Comparison of ENCODE assay signal across 29 cellular contexts in the genomic region with DNA sequence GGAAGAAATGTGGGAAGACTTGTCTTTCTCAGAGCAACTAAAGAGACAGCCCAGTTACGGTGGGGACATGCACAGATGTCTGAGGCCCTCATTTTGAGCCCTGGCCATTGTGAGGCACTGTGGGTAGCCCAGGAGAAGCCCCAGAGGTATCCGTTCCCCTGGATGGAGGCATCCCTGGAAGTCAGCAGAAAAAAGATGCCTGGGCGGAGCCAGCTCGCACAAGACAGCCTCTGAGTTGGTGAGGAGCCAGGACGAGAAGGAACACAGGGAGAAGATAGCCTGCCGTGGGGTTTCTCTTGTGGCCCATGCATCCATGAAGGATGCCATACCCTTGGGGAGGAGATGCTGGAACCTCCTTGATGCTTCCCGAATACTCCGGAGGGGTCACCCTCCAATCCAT. TPM values are rescaled to one million over a fixed set of nuclear protein-coding genes. Genes with fewer than 3 reads are reported as not detected.
DNase-seq lines count a peak whose midpoint lies in the region; ATAC-seq and TF ChIP-seq lines count a peak whose summit lies in the region.
"Had no signal": no experiment of that assay in that cellular context is flagged by ENCODE, and none has a peak within 500 bp of the region (broad histone marks: within the 10 kb centered on the region; RNA-seq: fewer than 3 reads in every experiment).

No MANE protein-coding gene starts in this region.

- no peak overlapping the region for H3K4me2 ChIP-seq in neural progenitor cell

- H3K27me3 ChIP-seq in esophagus muscularis mucosa (no peaks in the 10 kb centered on the region), neural progenitor cell (no peaks in the 10 kb centered on the region), stomach smooth muscle (ENCODE audit: control insufficient read depth in 1 of 2, insufficient read depth in 2 of 2, low read length in 2 of 2) (no peaks in the 10 kb centered on the region)
- H3K27me3 ChIP-seq: BE2C, esophagus squamous epithelium, Peyer's patch had no signal

- peaks cover 15 to 34% (median 29%) of the 10 kb centered on the region in 4 donors for H3K4me1 ChIP-seq in esophagus muscularis mucosa
- H3K4me1 ChIP-seq in neural progenitor cell, result peaks cover 11% of the 10 kb centered on the region
- peaks cover 46% of the 10 kb centered on the region for H3K4me1 ChIP-seq in stomach smooth muscle (ENCODE audit: control insufficient read depth, insufficient read depth, low read length)
- H3K4me1 ChIP-seq: BE2C had no signal

- DNase-seq in esophagus muscularis mucosa (ENCODE audit: extremely low spot score), result no peak
- DNase-seq in neural progenitor cell (ENCODE audit: low spot score), result no peak
- DNase-seq in NK-92 treated with Interleukin-12 subunit alpha and Interleukin-12 subunit beta, amount 100 ng/mL, for 24 hours (lab: John Stamatoyannopoulos, UW), result no peak
- DNase-seq in effector CD8-positive, alpha-beta T cell (lab: John Stamatoyannopoulos, UW), result no peak
- no peak for DNase-seq in stimulated activated CD4-positive, alpha-beta T cell treated with anti-CD3 and anti-CD28 coated beads, Interleukin-4, amount 100 ng/mL, for 1 hour
- DNase-seq: ACHN; activated CD4-positive, alpha-beta T cell treated with anti-CD3 and anti-CD28 coated beads, Interleukin-2, amount 10 ng/mL, durations not matched to agents 24 days and 14 days; activated T-cell treated with anti-CD3 and anti-CD28 coated beads, Interleukin-2, amount 50 U/mL, for 24 hours; BE2C; DMS153; esophagus squamous epithelium; GF-D8; HCEC 1CT; naive B cell; NCI-H1105; NCI-H2029; NCI-H226; SIG-M5; stimulated activated naive CD8-positive, alpha-beta T cell treated with anti-CD3 and anti-CD28 coated beads, Interleukin-15, Interleukin-2, amounts not matched to agents 100 U/mL and 50 U/mL, for 24 hours; T-helper 9 cell; WERI-Rb-1 had no signal

- no peak for TF ChIP-seq EP300 in esophagus muscularis mucosa (IDR thresholded peaks at IDR 0.05)

- H3K27me3 Mint-ChIP-seq in neural progenitor cell (ENCODE audit: insufficient read depth, low read depth), result peaks cover 17% of the 10 kb centered on the region
- H3K27me3 Mint-ChIP-seq: activated T-cell treated with anti-CD3 and anti-CD28 coated beads, Interleukin-2, amount 50 U/mL, for 24 hours had no signal

- TF ChIP-seq CTCF in esophagus muscularis mucosa (IDR thresholded peaks at IDR 0.05) (no peak), neural progenitor cell (IDR thresholded peaks at IDR 0.05) (no peak)

- H3K4me3 ChIP-seq in esophagus muscularis mucosa, result no peak overlapping the region
- no peak overlapping the region for H3K4me3 ChIP-seq in neural progenitor cell
- H3K4me3 ChIP-seq in stomach smooth muscle (ENCODE audit: low read length in 2 of 2), result peak overlapping the region in 1 of 2 donors; percentile 60
- H3K4me3 ChIP-seq: Peyer's patch had no signal

- H3K9ac ChIP-seq in neural progenitor cell, result no peak overlapping the region
- H3K9ac ChIP-seq in stomach smooth muscle (ENCODE audit: low read length in 2 of 2), result no peak overlapping the region
- H3K9ac ChIP-seq: parathyroid adenoma had no signal

- H3K9me3 ChIP-seq in esophagus muscularis mucosa (no peaks in the 10 kb centered on the region), neural progenitor cell (ENCODE audit: low read depth) (no peaks in the 10 kb centered on the region), stomach smooth muscle (ENCODE audit: control insufficient read depth in 2 of 2, low read length in 2 of 2) (no peaks in the 10 kb centered on the region)
- H3K9me3 ChIP-seq: BE2C, esophagus squamous epithelium, Peyer's patch had no signal

- H2AFZ ChIP-seq in neural progenitor cell (replicated peaks), result peak overlapping the region; percentile 5
- H2AFZ ChIP-seq: parathyroid adenoma had no signal

- H3K36me3 Mint-ChIP-seq in neural progenitor cell, result peaks cover 3% of the 10 kb centered on the region
- H3K36me3 Mint-ChIP-seq: memory B cell, naive B cell had no signal

- H3F3A ChIP-seq in neural progenitor cell (ENCODE audit: low read depth), result no peaks in the 10 kb centered on the region

- no peaks in the 10 kb centered on the region for H3K9me3 Mint-ChIP-seq in neural progenitor cell
- H3K9me3 Mint-ChIP-seq: activated CD4-positive, alpha-beta T cell treated with anti-CD3 and anti-CD28 coated beads, Interleukin-2, amount 10 ng/mL, durations not matched to agents 24 days and 14 days; activated T-cell treated with anti-CD3 and anti-CD28 coated beads, Interleukin-2, amount 50 U/mL, for 24 hours; memory B cell; naive B cell had no signal

- TF ChIP-seq POLR2A in esophagus muscularis mucosa (IDR thresholded peaks at IDR 0.05; ENCODE audit: low read depth), result no peak

- 68% methylated on average over 8 of the region's 8 CpGs for WGBS in esophagus muscularis mucosa

- no peak overlapping the region for H3K4me3 Mint-ChIP-seq in neural progenitor cell
- H3K4me3 Mint-ChIP-seq: activated CD4-positive, alpha-beta T cell treated with anti-CD3 and anti-CD28 coated beads, Interleukin-2, amount 10 ng/mL, durations not matched to agents 24 days and 14 days; activated T-cell treated with anti-CD3 and anti-CD28 coated beads, Interleukin-2, amount 50 U/mL, for 24 hours; memory B cell; naive B cell had no signal

- H3K27ac ChIP-seq in angular gyrus (ENCODE audit: low read depth, low read length), result peak overlapping the region; percentile 95
- peak overlapping the region; percentile 75 to 83 (median 76) for H3K27ac ChIP-seq in esophagus muscularis mucosa (replicated peaks in 1 of 4)
- no peak overlapping the region for H3K27ac ChIP-seq in neural progenitor cell
- peak overlapping the region; percentile 81 for H3K27ac ChIP-seq in stomach smooth muscle (ENCODE audit: low read length)
- H3K27ac ChIP-seq: parathyroid adenoma, WERI-Rb-1 had no signal

- H3K36me3 ChIP-seq in esophagus muscularis mucosa (no peaks in the 10 kb centered on the region), neural progenitor cell (no peaks in the 10 kb centered on the region), stomach smooth muscle (ENCODE audit: control insufficient read depth in 2 of 2, insufficient read depth in 2 of 2, low read length in 2 of 2) (no peaks in the 10 kb centered on the region)
- H3K36me3 ChIP-seq: BE2C, esophagus squamous epithelium, Peyer's patch, WERI-Rb-1 had no signal

- H3K79me2 ChIP-seq in neural progenitor cell (ENCODE audit: low read depth), result no peaks in the 10 kb centered on the region
- H3K79me2 ChIP-seq: parathyroid adenoma had no signal

- peaks cover 19% of the 10 kb centered on the region for H3K4me1 Mint-ChIP-seq in neural progenitor cell
- H3K4me1 Mint-ChIP-seq: memory B cell had no signal

- intact Hi-C loops in esophagus muscularis mucosa (cut with DNase I), result no loop called here

- no peaks in the 10 kb centered on the region for H4K20me1 ChIP-seq in neural progenitor cell (ENCODE audit: low read depth)

- peak overlapping the region; percentile 79 for H3K27ac Mint-ChIP-seq in neural progenitor cell
- H3K27ac Mint-ChIP-seq: activated CD4-positive, alpha-beta T cell treated with anti-CD3 and anti-CD28 coated beads, Interleukin-2, amount 10 ng/mL, durations not matched to agents 24 days and 14 days; activated T-cell treated with anti-CD3 and anti-CD28 coated beads, Interleukin-2, amount 50 U/mL, for 24 hours; memory B cell; naive B cell had no signal

- no peak for ATAC-seq in HG02798 (IDR thresholded peaks at IDR 0.05; ENCODE audit: poor library complexity, unreplicated experiment)
- ATAC-seq: left lobe of liver; stimulated activated naive CD8-positive, alpha-beta T cell treated with anti-CD3 and anti-CD28 coated beads, Interleukin-15, Interleukin-2, amounts not matched to agents 100 U/mL and 50 U/mL, for 24 hours had no signal

RNA-seq across cellular contexts. Expression of gene SEMA4C, which starts 56.9 kb away (rescaled TPM):
- total RNA-seq in esophagus muscularis mucosa (10 to 100 TPM; 54.4 to 82.7 (median 75.4) TPM), neural progenitor cell (ENCODE audit: low replicate concordance) (39.1 and 103 TPM in 2 replicates)

RNA-seq across cellular contexts. Expression of gene FAM178B, which starts 59.6 kb away (rescaled TPM):
- total RNA-seq in esophagus muscularis mucosa (1 to 10 TPM in 1 of 4 donors, under 1 TPM in 1, not detected in 2; 0.83 to 3.5 TPM), neural progenitor cell (ENCODE audit: low replicate concordance) (not detected in 2 replicates)
- total RNA-seq: activated CD4-positive, alpha-beta T cell treated with anti-CD3 and anti-CD28 coated beads, Interleukin-2, amount 10 ng/mL, durations not matched to agents 24 days and 14 days; frontal cortex; Peyer's patch had no signal
